ENCODE assay signal across 1 cellular context in genomic region chr16:21501869-21502667, GRCh38.
TF ChIP-seq lines count a peak whose summit lies in the region.

No MANE protein-coding gene starts in this region.

TF ChIP-seq in HepG2, 621 proteins besides CTCF, POLR2A, EP300 and RAD21 (continued from another document and continues in another):
- no peak for TF ChIP-seq BCLAF1 (IDR thresholded peaks at IDR 0.05)
- no peak for TF ChIP-seq HDAC6 (IDR thresholded peaks at IDR 0.05; ENCODE audit: low read depth, low read length)
- peak; percentile 89 for TF ChIP-seq ZNF780A (CRISPR knock-in tag; IDR thresholded peaks at IDR 0.05)
- no peak for TF ChIP-seq FOXO4 (CRISPR knock-in tag; conservative IDR thresholded peaks at IDR 0.05)
- no peak for TF ChIP-seq TCF7 (IDR thresholded peaks at IDR 0.05; ENCODE audit: low read depth)
- TF ChIP-seq TBL1XR1 (IDR thresholded peaks at IDR 0.05; ENCODE audit: borderline replicate concordance, low read length, partially characterized antibody), result no peak
- peak; percentile 89; the same call in 1 of the 2 replicates for TF ChIP-seq ZMAT3 (CRISPR knock-in tag; conservative IDR thresholded peaks at IDR 0.05)
- TF ChIP-seq HMGXB3 (CRISPR knock-in tag; IDR thresholded peaks at IDR 0.05; ENCODE audit: borderline replicate concordance), result peak; percentile 57; the same call in 1 of the 2 replicates
- no peak; the same call in 1 of the 2 replicates for TF ChIP-seq JDP2 (CRISPR knock-in tag; IDR thresholded peaks at IDR 0.05; ENCODE audit: borderline replicate concordance)
- TF ChIP-seq ZNF33A (CRISPR knock-in tag; IDR thresholded peaks at IDR 0.05; ENCODE audit: borderline replicate concordance), result no peak
- TF ChIP-seq SP5 (CRISPR knock-in tag; IDR thresholded peaks at IDR 0.05; ENCODE audit: borderline replicate concordance, low read depth), result peak; percentile 97
- peak; percentile 85 for TF ChIP-seq ZNF281 (CRISPR knock-in tag; IDR thresholded peaks at IDR 0.05; ENCODE audit: borderline replicate concordance)
- TF ChIP-seq MAZ (IDR thresholded peaks at IDR 0.05; ENCODE audit: borderline replicate concordance, low read depth, low read length), result peak; percentile 77; the same call in 1 of the 2 replicates
- peak; percentile 99 for TF ChIP-seq MAZ (CRISPR knock-in tag; IDR thresholded peaks at IDR 0.05; ENCODE audit: low read depth)
- no peak for TF ChIP-seq ATRX (CRISPR knock-in tag; IDR thresholded peaks at IDR 0.05; ENCODE audit: borderline replicate concordance)
- TF ChIP-seq ZNF383 (CRISPR knock-in tag; IDR thresholded peaks at IDR 0.05; ENCODE audit: borderline replicate concordance), result no peak
- peak; percentile 94 for TF ChIP-seq ZFP90 (CRISPR knock-in tag; IDR thresholded peaks at IDR 0.05; ENCODE audit: borderline replicate concordance)
- TF ChIP-seq ZBTB4 (CRISPR knock-in tag; IDR thresholded peaks at IDR 0.05; ENCODE audit: borderline replicate concordance), result peak; percentile 70; the same call in 1 of the 2 replicates
- TF ChIP-seq ZFP91 (CRISPR knock-in tag; IDR thresholded peaks at IDR 0.05; ENCODE audit: borderline replicate concordance), result peak; percentile 95
- peak; percentile 97 for TF ChIP-seq ZNF83 (CRISPR knock-in tag; IDR thresholded peaks at IDR 0.05; ENCODE audit: borderline replicate concordance)
- no peak for TF ChIP-seq ZBTB37 (CRISPR knock-in tag; IDR thresholded peaks at IDR 0.05)
- TF ChIP-seq DPF2 (CRISPR knock-in tag; IDR thresholded peaks at IDR 0.05; ENCODE audit: borderline replicate concordance, low read depth), result no peak
- TF ChIP-seq TGIF2 (CRISPR knock-in tag; IDR thresholded peaks at IDR 0.05), result peak; percentile 95
- peak; percentile 91; the same call in 1 of the 2 replicates for TF ChIP-seq CSRNP1 (CRISPR knock-in tag; IDR thresholded peaks at IDR 0.05)
- TF ChIP-seq GTF3A (CRISPR knock-in tag; conservative IDR thresholded peaks at IDR 0.05), result no peak
- TF ChIP-seq ZSCAN29 (CRISPR knock-in tag; conservative IDR thresholded peaks at IDR 0.05), result no peak
- peak; percentile 62; the same call in 1 of the 2 replicates for TF ChIP-seq MTF1 (CRISPR knock-in tag; IDR thresholded peaks at IDR 0.05)
- TF ChIP-seq SAFB2 (CRISPR knock-in tag; IDR thresholded peaks at IDR 0.05; ENCODE audit: borderline replicate concordance, low read depth), result peak; percentile 96; the same call in 1 of the 2 replicates
- TF ChIP-seq BCL3 (CRISPR knock-in tag; IDR thresholded peaks at IDR 0.05), result peak; percentile 99
- TF ChIP-seq ISL2 (CRISPR knock-in tag; IDR thresholded peaks at IDR 0.05), result peak; percentile 89
- peak; percentile 77 for TF ChIP-seq YEATS2 (CRISPR knock-in tag; IDR thresholded peaks at IDR 0.05; ENCODE audit: borderline replicate concordance)
